ENCODE assay signal across 1 cellular context in the genomic region with DNA sequence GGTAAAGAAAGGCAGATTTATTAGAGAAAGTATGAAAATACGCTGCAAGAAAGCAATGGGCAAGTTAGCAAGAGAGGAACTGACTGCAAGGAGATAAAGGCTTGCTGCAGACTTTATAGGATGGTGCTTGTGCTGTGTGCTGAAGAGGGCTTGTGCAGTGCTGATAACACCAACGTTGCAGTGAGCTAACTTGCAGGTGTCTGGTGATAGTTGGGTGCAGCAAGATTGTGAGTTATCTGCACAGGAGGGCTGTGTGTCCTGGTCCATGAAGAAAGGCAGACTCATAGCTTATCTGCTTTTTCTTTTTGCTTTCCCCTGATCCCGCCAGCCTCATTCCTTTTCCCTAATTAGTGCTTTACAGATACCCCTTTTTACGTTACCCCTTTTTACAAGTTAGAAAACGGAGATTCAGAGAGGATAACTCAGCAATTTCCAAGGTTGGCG.
TF ChIP-seq lines count a peak whose summit lies in the region.

No MANE protein-coding gene starts in this region.

TF ChIP-seq in SK-N-SH, 30 proteins besides CTCF, POLR2A, EP300 and RAD21 (continued from another document):
- TF ChIP-seq, protein P1, sequence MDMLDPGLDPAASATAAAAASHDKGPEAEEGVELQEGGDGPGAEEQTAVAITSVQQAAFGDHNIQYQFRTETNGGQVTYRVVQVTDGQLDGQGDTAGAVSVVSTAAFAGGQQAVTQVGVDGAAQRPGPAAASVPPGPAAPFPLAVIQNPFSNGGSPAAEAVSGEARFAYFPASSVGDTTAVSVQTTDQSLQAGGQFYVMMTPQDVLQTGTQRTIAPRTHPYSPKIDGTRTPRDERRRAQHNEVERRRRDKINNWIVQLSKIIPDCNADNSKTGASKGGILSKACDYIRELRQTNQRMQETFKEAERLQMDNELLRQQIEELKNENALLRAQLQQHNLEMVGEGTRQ (IDR thresholded peaks at IDR 0.05; ENCODE audit: borderline replicate concordance, low read depth, low read length) = no peak
